ENCODE assay signal across 1 cellular context in the genomic region with DNA sequence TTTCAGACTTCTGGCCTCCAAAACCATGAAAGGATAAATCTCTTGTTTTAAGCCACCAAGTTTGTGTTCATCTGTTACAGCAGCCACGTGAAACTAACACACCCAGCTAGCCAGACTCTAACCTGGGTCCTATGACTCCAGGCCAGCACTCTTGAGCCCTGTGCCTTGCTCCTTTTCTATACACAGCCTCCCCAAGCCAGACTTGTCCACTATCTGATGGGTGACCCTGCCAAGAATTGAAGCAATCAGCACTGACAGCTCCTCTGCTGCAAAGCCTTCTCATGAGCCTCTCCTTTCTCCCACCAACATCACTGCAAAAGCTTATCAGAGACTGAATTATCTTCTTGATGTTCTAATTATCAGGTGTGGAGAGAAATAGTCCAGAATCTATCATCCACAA.
TF ChIP-seq lines count a peak whose summit lies in the region.

No MANE protein-coding gene starts in this region.

TF ChIP-seq in GM12878, 131 proteins besides CTCF, POLR2A, EP300 and RAD21:
- no peak for TF ChIP-seq TAF1 (IDR thresholded peaks at IDR 0.05; ENCODE audit: borderline replicate concordance, low read depth, low read length)
- TF ChIP-seq ZZZ3 (IDR thresholded peaks at IDR 0.05; ENCODE audit: control insufficient read depth, insufficient read length, low read depth), result no peak
- TF ChIP-seq MTA3 (IDR thresholded peaks at IDR 0.05; ENCODE audit: borderline replicate concordance, low read length), result no peak
- TF ChIP-seq SRF (IDR thresholded peaks at IDR 0.05; ENCODE audit: low read depth in 2 of 2, low read length in 2 of 2), result no peak
- TF ChIP-seq SUPT20H (IDR thresholded peaks at IDR 0.05; ENCODE audit: borderline replicate concordance, control insufficient read depth, low read depth, low read length), result no peak
- no peak for TF ChIP-seq FOXK2 (IDR thresholded peaks at IDR 0.05)
- TF ChIP-seq, protein P1, sequence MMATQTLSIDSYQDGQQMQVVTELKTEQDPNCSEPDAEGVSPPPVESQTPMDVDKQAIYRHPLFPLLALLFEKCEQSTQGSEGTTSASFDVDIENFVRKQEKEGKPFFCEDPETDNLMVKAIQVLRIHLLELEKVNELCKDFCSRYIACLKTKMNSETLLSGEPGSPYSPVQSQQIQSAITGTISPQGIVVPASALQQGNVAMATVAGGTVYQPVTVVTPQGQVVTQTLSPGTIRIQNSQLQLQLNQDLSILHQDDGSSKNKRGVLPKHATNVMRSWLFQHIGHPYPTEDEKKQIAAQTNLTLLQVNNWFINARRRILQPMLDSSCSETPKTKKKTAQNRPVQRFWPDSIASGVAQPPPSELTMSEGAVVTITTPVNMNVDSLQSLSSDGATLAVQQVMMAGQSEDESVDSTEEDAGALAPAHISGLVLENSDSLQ (IDR thresholded peaks at IDR 0.05), result no peak
- TF ChIP-seq ZBED1 (IDR thresholded peaks at IDR 0.05; ENCODE audit: borderline replicate concordance), result no peak
TF ChIP-seq in GM12878: peak in this region for 0.
